1 cellular context compared by ENCODE assay signal in genomic region chr18:70086085-70086484, GRCh38.
TF ChIP-seq lines count a peak whose summit lies in the region.

No MANE protein-coding gene starts in this region.

TF ChIP-seq in SK-N-SH, 30 proteins besides CTCF, POLR2A, EP300 and RAD21 (continued from another document):
- no peak for TF ChIP-seq FOXJ3 (CRISPR knock-in tag; IDR thresholded peaks at IDR 0.05)
- TF ChIP-seq NRF1 (IDR thresholded peaks at IDR 0.05; ENCODE audit: low read depth, low read length): no peak
- no peak for TF ChIP-seq USF1 (IDR thresholded peaks at IDR 0.05; ENCODE audit: borderline replicate concordance, low read depth)
- no peak for TF ChIP-seq GATA2 (CRISPR knock-in tag; IDR thresholded peaks at IDR 0.05)
- no peak for TF ChIP-seq RFX5 (IDR thresholded peaks at IDR 0.05; ENCODE audit: low read length)
- no peak for TF ChIP-seq JUND (IDR thresholded peaks at IDR 0.05)
- TF ChIP-seq USF2 (IDR thresholded peaks at IDR 0.05; ENCODE audit: borderline replicate concordance, low read depth, low read length): no peak
- TF ChIP-seq RXRA (IDR thresholded peaks at IDR 0.05; ENCODE audit: borderline replicate concordance, low read depth): no peak
